Comparison of ENCODE assay signal across 1 cellular context in the genomic region with DNA sequence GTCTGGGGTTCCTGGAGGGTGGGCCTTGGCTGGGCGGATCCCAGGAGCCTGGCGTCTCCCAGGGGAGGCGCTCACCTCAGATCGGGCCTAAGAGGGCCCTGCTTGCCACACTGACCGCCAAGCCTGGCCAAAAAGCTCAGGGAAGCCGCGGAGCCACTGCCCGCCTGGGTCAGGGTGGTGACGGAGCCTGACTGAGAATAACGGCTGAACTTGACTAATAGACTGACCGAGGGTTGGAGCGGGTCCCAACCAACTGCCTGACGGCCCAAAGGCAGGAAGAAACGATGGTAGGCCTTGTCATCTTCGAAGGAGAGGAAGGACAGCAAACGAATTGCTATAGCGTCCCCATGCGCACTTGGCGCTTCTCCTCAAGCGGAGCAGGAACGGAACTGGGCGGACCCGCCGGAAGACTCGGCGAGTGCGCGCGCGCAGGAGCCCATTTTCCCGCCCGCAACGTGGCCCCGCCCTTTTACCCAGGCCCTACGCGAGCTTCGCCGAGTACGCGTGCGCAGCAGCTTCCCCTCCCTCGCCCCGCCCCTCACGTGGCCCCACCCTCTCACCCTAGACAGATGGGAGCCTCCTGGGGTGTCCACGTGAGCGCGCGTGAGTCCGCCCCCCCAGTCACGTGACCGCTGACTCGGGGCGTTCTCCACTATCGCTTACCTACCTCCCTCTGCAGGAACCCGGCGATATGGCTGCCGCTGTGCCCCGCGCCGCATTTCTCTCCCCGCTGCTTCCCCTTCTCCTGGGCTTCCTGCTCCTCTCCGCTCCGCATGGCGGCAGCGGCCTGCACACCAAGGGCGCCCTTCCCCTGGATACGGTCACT.
TF ChIP-seq lines count a peak whose summit lies in the region.

A gene (plus strand): TSS at position 652 of the 826 bp plus-strand sequence. CDS start 40 bp downstream, at position 692.
A gene (minus strand): TSS at position 391 of the 826 bp plus-strand sequence. CDS start 7,895 bp downstream, outside the sequence.

TF ChIP-seq in HepG2, 621 proteins besides CTCF, POLR2A, EP300 and RAD21 (continued from another document and continues in another):
- TF ChIP-seq, protein P1, sequence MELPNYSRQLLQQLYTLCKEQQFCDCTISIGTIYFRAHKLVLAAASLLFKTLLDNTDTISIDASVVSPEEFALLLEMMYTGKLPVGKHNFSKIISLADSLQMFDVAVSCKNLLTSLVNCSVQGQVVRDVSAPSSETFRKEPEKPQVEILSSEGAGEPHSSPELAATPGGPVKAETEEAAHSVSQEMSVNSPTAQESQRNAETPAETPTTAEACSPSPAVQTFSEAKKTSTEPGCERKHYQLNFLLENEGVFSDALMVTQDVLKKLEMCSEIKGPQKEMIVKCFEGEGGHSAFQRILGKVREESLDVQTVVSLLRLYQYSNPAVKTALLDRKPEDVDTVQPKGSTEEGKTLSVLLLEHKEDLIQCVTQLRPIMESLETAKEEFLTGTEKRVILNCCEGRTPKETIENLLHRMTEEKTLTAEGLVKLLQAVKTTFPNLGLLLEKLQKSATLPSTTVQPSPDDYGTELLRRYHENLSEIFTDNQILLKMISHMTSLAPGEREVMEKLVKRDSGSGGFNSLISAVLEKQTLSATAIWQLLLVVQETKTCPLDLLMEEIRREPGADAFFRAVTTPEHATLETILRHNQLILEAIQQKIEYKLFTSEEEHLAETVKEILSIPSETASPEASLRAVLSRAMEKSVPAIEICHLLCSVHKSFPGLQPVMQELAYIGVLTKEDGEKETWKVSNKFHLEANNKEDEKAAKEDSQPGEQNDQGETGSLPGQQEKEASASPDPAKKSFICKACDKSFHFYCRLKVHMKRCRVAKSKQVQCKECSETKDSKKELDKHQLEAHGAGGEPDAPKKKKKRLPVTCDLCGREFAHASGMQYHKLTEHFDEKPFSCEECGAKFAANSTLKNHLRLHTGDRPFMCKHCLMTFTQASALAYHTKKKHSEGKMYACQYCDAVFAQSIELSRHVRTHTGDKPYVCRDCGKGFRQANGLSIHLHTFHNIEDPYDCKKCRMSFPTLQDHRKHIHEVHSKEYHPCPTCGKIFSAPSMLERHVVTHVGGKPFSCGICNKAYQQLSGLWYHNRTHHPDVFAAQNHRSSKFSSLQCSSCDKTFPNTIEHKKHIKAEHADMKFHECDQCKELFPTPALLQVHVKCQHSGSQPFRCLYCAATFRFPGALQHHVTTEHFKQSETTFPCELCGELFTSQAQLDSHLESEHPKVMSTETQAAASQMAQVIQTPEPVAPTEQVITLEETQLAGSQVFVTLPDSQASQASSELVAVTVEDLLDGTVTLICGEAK (IDR thresholded peaks at IDR 0.05) = no peak
- TF ChIP-seq, protein P1 (CRISPR knock-in tag; IDR thresholded peaks at IDR 0.05) = 0 out of 2 replicates have a peak, but pooled peaks have one; percentile 9
- TF ChIP-seq, protein P2, sequence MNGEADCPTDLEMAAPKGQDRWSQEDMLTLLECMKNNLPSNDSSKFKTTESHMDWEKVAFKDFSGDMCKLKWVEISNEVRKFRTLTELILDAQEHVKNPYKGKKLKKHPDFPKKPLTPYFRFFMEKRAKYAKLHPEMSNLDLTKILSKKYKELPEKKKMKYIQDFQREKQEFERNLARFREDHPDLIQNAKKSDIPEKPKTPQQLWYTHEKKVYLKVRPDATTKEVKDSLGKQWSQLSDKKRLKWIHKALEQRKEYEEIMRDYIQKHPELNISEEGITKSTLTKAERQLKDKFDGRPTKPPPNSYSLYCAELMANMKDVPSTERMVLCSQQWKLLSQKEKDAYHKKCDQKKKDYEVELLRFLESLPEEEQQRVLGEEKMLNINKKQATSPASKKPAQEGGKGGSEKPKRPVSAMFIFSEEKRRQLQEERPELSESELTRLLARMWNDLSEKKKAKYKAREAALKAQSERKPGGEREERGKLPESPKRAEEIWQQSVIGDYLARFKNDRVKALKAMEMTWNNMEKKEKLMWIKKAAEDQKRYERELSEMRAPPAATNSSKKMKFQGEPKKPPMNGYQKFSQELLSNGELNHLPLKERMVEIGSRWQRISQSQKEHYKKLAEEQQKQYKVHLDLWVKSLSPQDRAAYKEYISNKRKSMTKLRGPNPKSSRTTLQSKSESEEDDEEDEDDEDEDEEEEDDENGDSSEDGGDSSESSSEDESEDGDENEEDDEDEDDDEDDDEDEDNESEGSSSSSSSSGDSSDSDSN (CRISPR knock-in tag; IDR thresholded peaks at IDR 0.05) = peak; percentile 73; the same call in 1 of the 2 replicates
- TF ChIP-seq YY1 (IDR thresholded peaks at IDR 0.05; ENCODE audit: insufficient read depth, insufficient replicate concordance, low read depth, low read length) = peak; percentile 85
- TF ChIP-seq, protein P3, sequence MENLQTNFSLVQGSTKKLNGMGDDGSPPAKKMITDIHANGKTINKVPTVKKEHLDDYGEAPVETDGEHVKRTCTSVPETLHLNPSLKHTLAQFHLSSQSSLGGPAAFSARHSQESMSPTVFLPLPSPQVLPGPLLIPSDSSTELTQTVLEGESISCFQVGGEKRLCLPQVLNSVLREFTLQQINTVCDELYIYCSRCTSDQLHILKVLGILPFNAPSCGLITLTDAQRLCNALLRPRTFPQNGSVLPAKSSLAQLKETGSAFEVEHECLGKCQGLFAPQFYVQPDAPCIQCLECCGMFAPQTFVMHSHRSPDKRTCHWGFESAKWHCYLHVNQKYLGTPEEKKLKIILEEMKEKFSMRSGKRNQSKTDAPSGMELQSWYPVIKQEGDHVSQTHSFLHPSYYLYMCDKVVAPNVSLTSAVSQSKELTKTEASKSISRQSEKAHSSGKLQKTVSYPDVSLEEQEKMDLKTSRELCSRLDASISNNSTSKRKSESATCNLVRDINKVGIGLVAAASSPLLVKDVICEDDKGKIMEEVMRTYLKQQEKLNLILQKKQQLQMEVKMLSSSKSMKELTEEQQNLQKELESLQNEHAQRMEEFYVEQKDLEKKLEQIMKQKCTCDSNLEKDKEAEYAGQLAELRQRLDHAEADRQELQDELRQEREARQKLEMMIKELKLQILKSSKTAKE (CRISPR knock-in tag; IDR thresholded peaks at IDR 0.05; ENCODE audit: borderline replicate concordance) = 0 out of 2 replicates have a peak, but pooled peaks have one; percentile 21
- TF ChIP-seq ZNF674 (CRISPR knock-in tag; IDR thresholded peaks at IDR 0.05; ENCODE audit: low read depth) = no peak
- TF ChIP-seq MTA3 (CRISPR knock-in tag; IDR thresholded peaks at IDR 0.05) = no peak
- TF ChIP-seq, protein P4, sequence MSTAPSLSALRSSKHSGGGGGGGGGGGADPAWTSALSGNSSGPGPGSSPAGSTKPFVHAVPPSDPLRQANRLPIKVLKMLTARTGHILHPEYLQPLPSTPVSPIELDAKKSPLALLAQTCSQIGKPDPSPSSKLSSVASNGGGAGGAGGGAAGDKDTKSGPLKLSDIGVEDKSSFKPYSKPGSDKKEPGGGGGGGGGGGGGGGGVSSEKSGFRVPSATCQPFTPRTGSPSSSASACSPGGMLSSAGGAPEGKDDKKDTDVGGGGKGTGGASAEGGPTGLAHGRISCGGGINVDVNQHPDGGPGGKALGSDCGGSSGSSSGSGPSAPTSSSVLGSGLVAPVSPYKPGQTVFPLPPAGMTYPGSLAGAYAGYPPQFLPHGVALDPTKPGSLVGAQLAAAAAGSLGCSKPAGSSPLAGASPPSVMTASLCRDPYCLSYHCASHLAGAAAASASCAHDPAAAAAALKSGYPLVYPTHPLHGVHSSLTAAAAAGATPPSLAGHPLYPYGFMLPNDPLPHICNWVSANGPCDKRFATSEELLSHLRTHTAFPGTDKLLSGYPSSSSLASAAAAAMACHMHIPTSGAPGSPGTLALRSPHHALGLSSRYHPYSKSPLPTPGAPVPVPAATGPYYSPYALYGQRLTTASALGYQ (CRISPR knock-in tag; IDR thresholded peaks at IDR 0.05) = no peak; the same call in 1 of the 2 replicates
- TF ChIP-seq, protein P5, sequence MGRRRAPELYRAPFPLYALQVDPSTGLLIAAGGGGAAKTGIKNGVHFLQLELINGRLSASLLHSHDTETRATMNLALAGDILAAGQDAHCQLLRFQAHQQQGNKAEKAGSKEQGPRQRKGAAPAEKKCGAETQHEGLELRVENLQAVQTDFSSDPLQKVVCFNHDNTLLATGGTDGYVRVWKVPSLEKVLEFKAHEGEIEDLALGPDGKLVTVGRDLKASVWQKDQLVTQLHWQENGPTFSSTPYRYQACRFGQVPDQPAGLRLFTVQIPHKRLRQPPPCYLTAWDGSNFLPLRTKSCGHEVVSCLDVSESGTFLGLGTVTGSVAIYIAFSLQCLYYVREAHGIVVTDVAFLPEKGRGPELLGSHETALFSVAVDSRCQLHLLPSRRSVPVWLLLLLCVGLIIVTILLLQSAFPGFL (CRISPR knock-in tag; IDR thresholded peaks at IDR 0.05) = 0 out of 2 replicates have a peak, but pooled peaks have one; percentile 53
- peak; percentile 55 for TF ChIP-seq ERF (CRISPR knock-in tag; IDR thresholded peaks at IDR 0.05)
- TF ChIP-seq RAD51 (IDR thresholded peaks at IDR 0.05; ENCODE audit: borderline replicate concordance) = peak; percentile 99
- TF ChIP-seq, protein P6, sequence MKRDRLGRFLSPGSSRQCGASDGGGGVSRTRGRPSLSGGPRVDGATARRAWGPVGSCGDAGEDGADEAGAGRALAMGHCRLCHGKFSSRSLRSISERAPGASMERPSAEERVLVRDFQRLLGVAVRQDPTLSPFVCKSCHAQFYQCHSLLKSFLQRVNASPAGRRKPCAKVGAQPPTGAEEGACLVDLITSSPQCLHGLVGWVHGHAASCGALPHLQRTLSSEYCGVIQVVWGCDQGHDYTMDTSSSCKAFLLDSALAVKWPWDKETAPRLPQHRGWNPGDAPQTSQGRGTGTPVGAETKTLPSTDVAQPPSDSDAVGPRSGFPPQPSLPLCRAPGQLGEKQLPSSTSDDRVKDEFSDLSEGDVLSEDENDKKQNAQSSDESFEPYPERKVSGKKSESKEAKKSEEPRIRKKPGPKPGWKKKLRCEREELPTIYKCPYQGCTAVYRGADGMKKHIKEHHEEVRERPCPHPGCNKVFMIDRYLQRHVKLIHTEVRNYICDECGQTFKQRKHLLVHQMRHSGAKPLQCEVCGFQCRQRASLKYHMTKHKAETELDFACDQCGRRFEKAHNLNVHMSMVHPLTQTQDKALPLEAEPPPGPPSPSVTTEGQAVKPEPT (CRISPR knock-in tag; IDR thresholded peaks at IDR 0.05; ENCODE audit: low read depth) = no peak
- no peak for TF ChIP-seq SUZ12 (IDR thresholded peaks at IDR 0.05; ENCODE audit: low read depth, low read length)
- peak; percentile 88; the same call in 1 of the 2 replicates for TF ChIP-seq CHCHD3 (CRISPR knock-in tag; IDR thresholded peaks at IDR 0.05)
- TF ChIP-seq KDM5A (IDR thresholded peaks at IDR 0.05; ENCODE audit: borderline replicate concordance, low read length) = peak; percentile 64; the same call in 1 of the 2 replicates
- TF ChIP-seq HDAC2 (CRISPR knock-in tag; IDR thresholded peaks at IDR 0.05) = peak; percentile 43; the same call in 1 of the 2 replicates
- TF ChIP-seq MIER3 (CRISPR knock-in tag; IDR thresholded peaks at IDR 0.05; ENCODE audit: borderline replicate concordance) = 0 out of 2 replicates have a peak, but pooled peaks have one; percentile 21
- 0 out of 2 replicates have a peak, but pooled peaks have one; percentile 32 for TF ChIP-seq ZNF329 (CRISPR knock-in tag; IDR thresholded peaks at IDR 0.05; ENCODE audit: low read depth)
- peak; percentile 58 for TF ChIP-seq SOX5 (CRISPR knock-in tag; IDR thresholded peaks at IDR 0.05; ENCODE audit: borderline replicate concordance)
- no peak for TF ChIP-seq ZNF326 (CRISPR knock-in tag; IDR thresholded peaks at IDR 0.05; ENCODE audit: borderline replicate concordance)
- TF ChIP-seq FOXK1 (CRISPR knock-in tag; IDR thresholded peaks at IDR 0.05; ENCODE audit: borderline replicate concordance, low read depth) = peak; percentile 42; the same call in 1 of the 2 replicates
- TF ChIP-seq NCOA2 (CRISPR knock-in tag; IDR thresholded peaks at IDR 0.05) = 0 out of 2 replicates have a peak, but pooled peaks have one; percentile 4
- TF ChIP-seq, protein P7, sequence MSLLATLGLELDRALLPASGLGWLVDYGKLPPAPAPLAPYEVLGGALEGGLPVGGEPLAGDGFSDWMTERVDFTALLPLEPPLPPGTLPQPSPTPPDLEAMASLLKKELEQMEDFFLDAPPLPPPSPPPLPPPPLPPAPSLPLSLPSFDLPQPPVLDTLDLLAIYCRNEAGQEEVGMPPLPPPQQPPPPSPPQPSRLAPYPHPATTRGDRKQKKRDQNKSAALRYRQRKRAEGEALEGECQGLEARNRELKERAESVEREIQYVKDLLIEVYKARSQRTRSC (CRISPR knock-in tag; IDR thresholded peaks at IDR 0.05; ENCODE audit: low read depth) = no peak
